In genomic region chr2:206764673-206765241, GRCh38 we compare ENCODE assay signal across 8 cellular contexts. TPM values are rescaled to one million over a fixed set of nuclear protein-coding genes. Genes with fewer than 3 reads are reported as not detected.
DNase-seq lines count a peak whose midpoint lies in the region; ATAC-seq lines count a peak whose summit lies in the region.

No MANE protein-coding gene starts in this region.

- no peaks in the 10 kb centered on the region for H3K9me3 ChIP-seq in KOPT-K1 (ENCODE audit: insufficient read depth, low read length, poor library complexity, severe bottlenecking)

- H3K4me1 Mint-ChIP-seq in natural killer cell treated with Interleukin-12 subunit alpha and Interleukin-12 subunit beta and Interleukin-15 and Interleukin-18, amount 100 ng/mL, for 72 hours (ENCODE audit: low read depth in 2 of 2): peaks cover 17 to 28% of the 10 kb centered on the region in 2 donors

- peaks cover 9% of the 10 kb centered on the region for H3K36me3 Mint-ChIP-seq in natural killer cell treated with Interleukin-12 subunit alpha and Interleukin-12 subunit beta and Interleukin-15 and Interleukin-18, amount 100 ng/mL, for 72 hours

- peak overlapping the region; percentile 90 to 91 for H3K27ac Mint-ChIP-seq in natural killer cell treated with Interleukin-12 subunit alpha and Interleukin-12 subunit beta and Interleukin-15 and Interleukin-18, amount 100 ng/mL, for 72 hours

- no peaks in the 10 kb centered on the region for H3K9me3 Mint-ChIP-seq in natural killer cell treated with Interleukin-12 subunit alpha and Interleukin-12 subunit beta and Interleukin-15 and Interleukin-18, amount 100 ng/mL, for 72 hours

- DNase-seq in SIG-M5 treated with dmso at 0.1 percent for 504 hours (lab: John Stamatoyannopoulos, UW; ENCODE audit: unreplicated experiment) (peak; percentile 56), SIG-M5 (lab: John Stamatoyannopoulos, UW) (no peak), GDM1 (lab: John Stamatoyannopoulos, UW) (no peak), foreskin melanocyte (no peak), midbrain (lab: John Stamatoyannopoulos, UW) (no peak)
- no peak for DNase-seq in natural killer cell treated with Interleukin-12 subunit alpha and Interleukin-12 subunit beta and Interleukin-15 and Interleukin-18, amount 100 ng/mL, for 72 hours (ENCODE audit: low spot score)

- peak overlapping the region; percentile 93 for H3K4me3 Mint-ChIP-seq in natural killer cell treated with Interleukin-12 subunit alpha and Interleukin-12 subunit beta and Interleukin-15 and Interleukin-18, amount 100 ng/mL, for 72 hours

- ATAC-seq in natural killer cell treated with Interleukin-12 subunit alpha and Interleukin-12 subunit beta and Interleukin-15 and Interleukin-18, amount 100 ng/mL, for 72 hours: no peak

- peak overlapping the region; percentile 79 for H3K27ac ChIP-seq in KOPT-K1 (ENCODE audit: low read depth, low read length, poor library complexity, severe bottlenecking)
- H3K27ac ChIP-seq in cingulate gyrus (ENCODE audit: low read depth, low read length): peak overlapping the region; percentile 71

- H3K27me3 Mint-ChIP-seq in natural killer cell treated with Interleukin-12 subunit alpha and Interleukin-12 subunit beta and Interleukin-15 and Interleukin-18, amount 100 ng/mL, for 72 hours: peaks cover 2 to 6% of the 10 kb centered on the region in 2 donors

- H3K36me3 ChIP-seq in KOPT-K1 (ENCODE audit: insufficient read depth, low read length): peaks cover 29% of the 10 kb centered on the region

RNA-seq across cellular contexts. Expression of gene MDH1B, which starts 0.4 kb away (rescaled TPM):
- under 1 TPM in 1 of 2 donors, not detected in 1; 0.45 TPM for total RNA-seq in natural killer cell treated with Interleukin-12 subunit alpha and Interleukin-12 subunit beta and Interleukin-15 and Interleukin-18, amount 100 ng/mL, for 72 hours

RNA-seq across cellular contexts. Expression of gene FASTKD2, which starts 0.6 kb away (rescaled TPM):
- 10 to 100 TPM; 23.7 to 34.6 TPM for total RNA-seq in natural killer cell treated with Interleukin-12 subunit alpha and Interleukin-12 subunit beta and Interleukin-15 and Interleukin-18, amount 100 ng/mL, for 72 hours

RNA-seq across cellular contexts. Expression of gene DYTN, which starts 46.6 kb away (rescaled TPM):
- total RNA-seq in natural killer cell treated with Interleukin-12 subunit alpha and Interleukin-12 subunit beta and Interleukin-15 and Interleukin-18, amount 100 ng/mL, for 72 hours: not detected
